1 cellular context compared by ENCODE assay signal in genomic region chr20:47271216-47271615, GRCh38.
TF ChIP-seq lines count a peak whose summit lies in the region.

No MANE protein-coding gene starts in this region.

TF ChIP-seq in GM23338, 12 proteins besides CTCF, POLR2A, EP300 and RAD21 (continued from another document):
- TF ChIP-seq ZNF462 (CRISPR knock-in tag; IDR thresholded peaks at IDR 0.05): no peak
- no peak for TF ChIP-seq ZNF331 (CRISPR knock-in tag; IDR thresholded peaks at IDR 0.05; ENCODE audit: low read depth)
- no peak for TF ChIP-seq ETS1 (IDR thresholded peaks at IDR 0.05)
- no peak for TF ChIP-seq POLR2AphosphoS5 (IDR thresholded peaks at IDR 0.05; ENCODE audit: low read depth)
- no peak for TF ChIP-seq CREB1 (CRISPR knock-in tag; IDR thresholded peaks at IDR 0.05; ENCODE audit: low read depth)
- no peak for TF ChIP-seq STAT1 (IDR thresholded peaks at IDR 0.05; ENCODE audit: unreplicated experiment)
- TF ChIP-seq EZH2phosphoT487 (IDR thresholded peaks at IDR 0.05; ENCODE audit: unreplicated experiment): no peak
- TF ChIP-seq JUNB (IDR thresholded peaks at IDR 0.05; ENCODE audit: unreplicated experiment): no peak
- TF ChIP-seq ZNF114 (CRISPR knock-in tag; IDR thresholded peaks at IDR 0.05): no peak
